1 cellular context compared by ENCODE assay signal in the genomic region with DNA sequence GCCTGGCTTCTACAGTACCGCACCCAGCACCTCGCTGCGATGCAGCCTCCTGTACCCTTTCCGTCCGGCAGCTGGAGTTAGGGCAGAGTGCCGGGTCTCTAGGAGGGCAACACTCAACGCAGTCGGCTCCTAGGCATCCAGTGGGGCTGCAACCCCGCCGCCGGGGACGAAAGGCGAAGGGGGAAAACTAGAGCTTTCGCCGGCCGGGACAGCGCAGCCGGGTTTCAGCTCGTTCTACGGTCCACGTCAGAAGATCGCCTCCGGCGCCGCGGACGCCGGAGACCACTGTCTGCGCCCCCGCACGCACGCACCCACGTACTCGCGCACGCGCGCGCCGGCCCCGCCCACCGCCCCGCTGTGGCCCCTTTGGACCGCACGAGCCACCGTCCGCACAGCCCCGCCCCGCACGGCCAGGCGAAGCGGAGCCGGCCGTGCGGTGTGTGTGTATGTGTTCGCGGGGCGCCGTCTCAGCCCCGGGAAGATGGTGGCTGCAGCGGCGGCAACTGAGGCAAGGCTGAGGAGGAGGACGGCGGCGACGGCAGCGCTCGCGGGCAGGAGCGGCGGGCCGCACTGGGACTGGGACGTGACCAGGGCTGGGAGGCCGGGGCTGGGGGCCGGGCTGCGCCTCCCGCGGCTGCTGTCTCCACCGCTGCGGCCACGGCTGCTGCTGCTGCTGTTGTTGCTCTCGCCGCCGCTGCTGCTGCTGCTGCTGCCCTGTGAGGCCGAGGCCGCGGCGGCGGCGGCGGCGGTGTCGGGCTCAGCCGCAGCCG.
TF ChIP-seq lines count a peak whose summit lies in the region.

ATRN (plus strand) TSS at position 392 of the 770 bp plus-strand sequence; CDS start at position 482, 90 bp downstream.

TF ChIP-seq in WTC11, 78 proteins besides CTCF, POLR2A, EP300 and RAD21 (continued from another document and continues in another):
- no peak for TF ChIP-seq PRDM15 (CRISPR knock-in tag; IDR thresholded peaks at IDR 0.05)
- no peak for TF ChIP-seq ATF2 (CRISPR knock-in tag; IDR thresholded peaks at IDR 0.05; ENCODE audit: borderline replicate concordance, low read depth)
- no peak for TF ChIP-seq TEAD4 (CRISPR knock-in tag; IDR thresholded peaks at IDR 0.05)
- TF ChIP-seq MYBL2 (CRISPR knock-in tag; IDR thresholded peaks at IDR 0.05), result no peak
- TF ChIP-seq ZNF138 (CRISPR knock-in tag; conservative IDR thresholded peaks at IDR 0.05), result no peak; the same call in 1 of the 2 replicates
- TF ChIP-seq CREB1 (CRISPR knock-in tag; IDR thresholded peaks at IDR 0.05), result no peak
- TF ChIP-seq TCF7 (CRISPR knock-in tag; IDR thresholded peaks at IDR 0.05; ENCODE audit: low read depth), result 0 out of 2 replicates have a peak, but pooled peaks have one; percentile 30
- TF ChIP-seq ZNF121 (CRISPR knock-in tag; IDR thresholded peaks at IDR 0.05), result peak; percentile 79; the same call in 1 of the 2 replicates
- no peak for TF ChIP-seq JUN (CRISPR knock-in tag; IDR thresholded peaks at IDR 0.05)
- TF ChIP-seq ZNF232 (CRISPR knock-in tag; IDR thresholded peaks at IDR 0.05), result no peak
- TF ChIP-seq, protein P1, sequence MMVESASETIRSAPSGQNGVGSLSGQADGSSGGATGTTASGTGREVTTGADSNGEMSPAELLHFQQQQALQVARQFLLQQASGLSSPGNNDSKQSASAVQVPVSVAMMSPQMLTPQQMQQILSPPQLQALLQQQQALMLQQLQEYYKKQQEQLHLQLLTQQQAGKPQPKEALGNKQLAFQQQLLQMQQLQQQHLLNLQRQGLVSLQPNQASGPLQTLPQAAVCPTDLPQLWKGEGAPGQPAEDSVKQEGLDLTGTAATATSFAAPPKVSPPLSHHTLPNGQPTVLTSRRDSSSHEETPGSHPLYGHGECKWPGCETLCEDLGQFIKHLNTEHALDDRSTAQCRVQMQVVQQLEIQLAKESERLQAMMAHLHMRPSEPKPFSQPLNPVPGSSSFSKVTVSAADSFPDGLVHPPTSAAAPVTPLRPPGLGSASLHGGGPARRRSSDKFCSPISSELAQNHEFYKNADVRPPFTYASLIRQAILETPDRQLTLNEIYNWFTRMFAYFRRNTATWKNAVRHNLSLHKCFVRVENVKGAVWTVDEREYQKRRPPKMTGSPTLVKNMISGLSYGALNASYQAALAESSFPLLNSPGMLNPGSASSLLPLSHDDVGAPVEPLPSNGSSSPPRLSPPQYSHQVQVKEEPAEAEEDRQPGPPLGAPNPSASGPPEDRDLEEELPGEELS (CRISPR knock-in tag; IDR thresholded peaks at IDR 0.05), result no peak; the same call in 1 of the 2 replicates
- TF ChIP-seq NFATC4 (CRISPR knock-in tag; IDR thresholded peaks at IDR 0.05), result no peak
- no peak for TF ChIP-seq ELF4 (CRISPR knock-in tag; IDR thresholded peaks at IDR 0.05; ENCODE audit: low read depth)
- no peak for TF ChIP-seq E2F4 (CRISPR knock-in tag; IDR thresholded peaks at IDR 0.05; ENCODE audit: borderline replicate concordance, low read depth)
- peak; percentile 31 for TF ChIP-seq NFYB (CRISPR knock-in tag; conservative IDR thresholded peaks at IDR 0.05; ENCODE audit: low read depth)
- TF ChIP-seq E2F5 (CRISPR knock-in tag; IDR thresholded peaks at IDR 0.05), result peak; percentile 88
- TF ChIP-seq, protein P2, sequence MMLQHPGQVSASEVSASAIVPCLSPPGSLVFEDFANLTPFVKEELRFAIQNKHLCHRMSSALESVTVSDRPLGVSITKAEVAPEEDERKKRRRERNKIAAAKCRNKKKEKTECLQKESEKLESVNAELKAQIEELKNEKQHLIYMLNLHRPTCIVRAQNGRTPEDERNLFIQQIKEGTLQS (CRISPR knock-in tag; conservative IDR thresholded peaks at IDR 0.05), result no peak
- TF ChIP-seq, protein P3, sequence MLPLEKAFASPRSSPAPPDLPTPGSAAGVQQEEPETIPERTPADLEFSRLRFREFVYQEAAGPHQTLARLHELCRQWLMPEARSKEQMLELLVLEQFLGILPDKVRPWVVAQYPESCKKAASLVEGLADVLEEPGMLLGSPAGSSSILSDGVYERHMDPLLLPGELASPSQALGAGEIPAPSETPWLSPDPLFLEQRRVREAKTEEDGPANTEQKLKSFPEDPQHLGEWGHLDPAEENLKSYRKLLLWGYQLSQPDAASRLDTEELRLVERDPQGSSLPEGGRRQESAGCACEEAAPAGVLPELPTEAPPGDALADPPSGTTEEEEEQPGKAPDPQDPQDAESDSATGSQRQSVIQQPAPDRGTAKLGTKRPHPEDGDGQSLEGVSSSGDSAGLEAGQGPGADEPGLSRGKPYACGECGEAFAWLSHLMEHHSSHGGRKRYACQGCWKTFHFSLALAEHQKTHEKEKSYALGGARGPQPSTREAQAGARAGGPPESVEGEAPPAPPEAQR (CRISPR knock-in tag; IDR thresholded peaks at IDR 0.05), result no peak
- TF ChIP-seq PRRX2 (CRISPR knock-in tag; IDR thresholded peaks at IDR 0.05), result no peak
- no peak for TF ChIP-seq AFF4 (CRISPR knock-in tag; IDR thresholded peaks at IDR 0.05; ENCODE audit: borderline replicate concordance)
- TF ChIP-seq ZNF263 (CRISPR knock-in tag; IDR thresholded peaks at IDR 0.05; ENCODE audit: low read depth), result no peak
- no peak for TF ChIP-seq ZNF671 (CRISPR knock-in tag; IDR thresholded peaks at IDR 0.05)
- no peak for TF ChIP-seq NR1H2 (CRISPR knock-in tag; IDR thresholded peaks at IDR 0.05)
- TF ChIP-seq RELA (CRISPR knock-in tag; IDR thresholded peaks at IDR 0.05; ENCODE audit: borderline replicate concordance), result peak; percentile 65; the same call in 1 of the 2 replicates
- no peak for TF ChIP-seq HMGA2 (CRISPR knock-in tag; IDR thresholded peaks at IDR 0.05)
- TF ChIP-seq, protein P4, sequence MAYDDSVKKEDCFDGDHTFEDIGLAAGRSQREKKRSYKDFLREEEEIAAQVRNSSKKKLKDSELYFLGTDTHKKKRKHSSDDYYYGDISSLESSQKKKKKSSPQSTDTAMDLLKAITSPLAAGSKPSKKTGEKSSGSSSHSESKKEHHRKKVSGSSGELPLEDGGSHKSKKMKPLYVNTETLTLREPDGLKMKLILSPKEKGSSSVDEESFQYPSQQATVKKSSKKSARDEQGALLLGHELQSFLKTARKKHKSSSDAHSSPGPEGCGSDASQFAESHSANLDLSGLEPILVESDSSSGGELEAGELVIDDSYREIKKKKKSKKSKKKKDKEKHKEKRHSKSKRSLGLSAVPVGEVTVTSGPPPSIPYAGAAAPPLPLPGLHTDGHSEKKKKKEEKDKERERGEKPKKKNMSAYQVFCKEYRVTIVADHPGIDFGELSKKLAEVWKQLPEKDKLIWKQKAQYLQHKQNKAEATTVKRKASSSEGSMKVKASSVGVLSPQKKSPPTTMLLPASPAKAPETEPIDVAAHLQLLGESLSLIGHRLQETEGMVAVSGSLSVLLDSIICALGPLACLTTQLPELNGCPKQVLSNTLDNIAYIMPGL (CRISPR knock-in tag; IDR thresholded peaks at IDR 0.05), result peak; percentile 81
- TF ChIP-seq, protein P5, sequence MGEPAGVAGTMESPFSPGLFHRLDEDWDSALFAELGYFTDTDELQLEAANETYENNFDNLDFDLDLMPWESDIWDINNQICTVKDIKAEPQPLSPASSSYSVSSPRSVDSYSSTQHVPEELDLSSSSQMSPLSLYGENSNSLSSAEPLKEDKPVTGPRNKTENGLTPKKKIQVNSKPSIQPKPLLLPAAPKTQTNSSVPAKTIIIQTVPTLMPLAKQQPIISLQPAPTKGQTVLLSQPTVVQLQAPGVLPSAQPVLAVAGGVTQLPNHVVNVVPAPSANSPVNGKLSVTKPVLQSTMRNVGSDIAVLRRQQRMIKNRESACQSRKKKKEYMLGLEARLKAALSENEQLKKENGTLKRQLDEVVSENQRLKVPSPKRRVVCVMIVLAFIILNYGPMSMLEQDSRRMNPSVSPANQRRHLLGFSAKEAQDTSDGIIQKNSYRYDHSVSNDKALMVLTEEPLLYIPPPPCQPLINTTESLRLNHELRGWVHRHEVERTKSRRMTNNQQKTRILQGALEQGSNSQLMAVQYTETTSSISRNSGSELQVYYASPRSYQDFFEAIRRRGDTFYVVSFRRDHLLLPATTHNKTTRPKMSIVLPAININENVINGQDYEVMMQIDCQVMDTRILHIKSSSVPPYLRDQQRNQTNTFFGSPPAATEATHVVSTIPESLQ (CRISPR knock-in tag; IDR thresholded peaks at IDR 0.05), result no peak
- TF ChIP-seq, protein P6, sequence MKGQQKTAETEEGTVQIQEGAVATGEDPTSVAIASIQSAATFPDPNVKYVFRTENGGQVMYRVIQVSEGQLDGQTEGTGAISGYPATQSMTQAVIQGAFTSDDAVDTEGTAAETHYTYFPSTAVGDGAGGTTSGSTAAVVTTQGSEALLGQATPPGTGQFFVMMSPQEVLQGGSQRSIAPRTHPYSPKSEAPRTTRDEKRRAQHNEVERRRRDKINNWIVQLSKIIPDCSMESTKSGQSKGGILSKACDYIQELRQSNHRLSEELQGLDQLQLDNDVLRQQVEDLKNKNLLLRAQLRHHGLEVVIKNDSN (CRISPR knock-in tag; IDR thresholded peaks at IDR 0.05), result no peak
